18 cellular contexts compared by ENCODE assay signal in the genomic region with DNA sequence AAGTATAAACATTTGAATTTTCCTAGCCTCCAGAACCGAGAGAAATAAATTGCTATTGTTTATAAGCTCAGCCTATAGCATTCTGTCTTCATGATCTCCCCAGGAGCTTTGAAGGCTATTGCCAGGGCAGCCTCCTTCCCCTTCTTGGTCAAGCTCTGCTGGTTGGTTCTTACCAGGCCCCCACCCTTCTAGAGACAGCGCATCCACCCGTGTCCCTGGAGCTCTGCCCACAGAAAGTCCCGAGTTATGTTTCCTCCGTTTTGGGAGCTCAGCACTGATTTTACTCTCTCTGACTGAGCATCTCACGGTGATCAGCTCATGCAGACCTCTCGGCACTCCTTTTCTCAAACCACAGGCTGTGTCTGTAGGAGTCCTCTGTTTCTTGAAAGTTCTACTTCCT.
DNase-seq lines count a peak whose midpoint lies in the region; ATAC-seq and TF ChIP-seq lines count a peak whose summit lies in the region.
"Had no signal": no experiment of that assay in that cellular context is flagged by ENCODE, and none has a peak within 500 bp of the region (broad histone marks: within the 10 kb centered on the region; RNA-seq: fewer than 3 reads in every experiment).

No MANE protein-coding gene starts in this region.

- peaks cover 43% of the 10 kb centered on the region for H3K4me1 ChIP-seq in vagina

- peak overlapping the region; percentile 30 for H3K27ac Mint-ChIP-seq in activated T-cell treated with anti-CD3 and anti-CD28 coated beads, Interleukin-2, amount 50 U/mL, for 72 hours
- H3K27ac Mint-ChIP-seq in central memory CD8-positive, alpha-beta T cell (ENCODE audit: low read depth), result peak overlapping the region; percentile 22
- H3K27ac Mint-ChIP-seq in natural killer cell, result peak overlapping the region; percentile 60 to 87
- H3K27ac Mint-ChIP-seq: activated CD4-positive, alpha-beta T cell treated with anti-CD3 and anti-CD28 coated beads, Interleukin-2, amount 10 ng/mL, durations not matched to agents 7 days and 5 days; activated naive CD8-positive, alpha-beta T cell treated with anti-CD3 and anti-CD28 coated beads, Interleukin-2, amount 10 ng/mL, durations not matched to agents 7 days and 5 days had no signal

- H3K36me3 Mint-ChIP-seq in activated T-cell treated with anti-CD3 and anti-CD28 coated beads, Interleukin-2, amount 50 U/mL, for 72 hours (ENCODE audit: insufficient read depth in 2 of 2), result peaks cover 15 to 47% of the 10 kb centered on the region in 2 donors
- H3K36me3 Mint-ChIP-seq in central memory CD8-positive, alpha-beta T cell (ENCODE audit: insufficient read depth), result peaks cover 74% of the 10 kb centered on the region
- peaks cover 52% of the 10 kb centered on the region for H3K36me3 Mint-ChIP-seq in natural killer cell

- no peak for ATAC-seq in activated T-cell treated with anti-CD3 and anti-CD28 coated beads, Interleukin-2, amount 50 U/mL, for 72 hours (replicated peaks in 1 of 2)
- ATAC-seq in central memory CD8-positive, alpha-beta T cell (replicated peaks; ENCODE audit: extremely low read depth, poor library complexity, severe bottlenecking), result no peak
- ATAC-seq in natural killer cell (no peak), HG03139 (IDR thresholded peaks at IDR 0.05; ENCODE audit: unreplicated experiment) (no peak), HG03521 (IDR thresholded peaks at IDR 0.05; ENCODE audit: unreplicated experiment) (no peak)

- peak overlapping the region; percentile 15 for H3K27ac ChIP-seq in vagina

- intact Hi-C loops in natural killer cell (cut with micrococcal nuclease) (no loop called here), vagina (cut with DNase I) (no loop called here)

- DNase-seq in activated T-cell treated with anti-CD3 and anti-CD28 coated beads, Interleukin-2, amount 50 U/mL, for 72 hours, result no peak
- DNase-seq in activated T-cell treated with anti-CD3 and anti-CD28 coated beads, Interleukin-2, amount 50 U/mL, for 1 hour, result no peak
- no peak for DNase-seq in central memory CD8-positive, alpha-beta T cell (ENCODE audit: low spot score in 2 of 2)
- DNase-seq in natural killer cell (no peak), vagina (ENCODE audit: extremely low spot score in 2 of 2) (peak in 1 of 2 donors; percentile 88)
- no peak for DNase-seq in stimulated activated CD8-positive, alpha-beta memory T cell treated with anti-CD3 and anti-CD28 coated beads, Interleukin-4, amount 100 ng/mL, for 48 hours
- DNase-seq: activated CD4-positive, alpha-beta T cell treated with anti-CD3 and anti-CD28 coated beads, Interleukin-2, amount 10 ng/mL, durations not matched to agents 7 days and 5 days; activated naive CD8-positive, alpha-beta T cell treated with anti-CD3 and anti-CD28 coated beads, Interleukin-2, amount 10 ng/mL, durations not matched to agents 7 days and 5 days; activated T-cell treated with anti-CD3 and anti-CD28 coated beads for 4 hours; DND-41; erythroblast; MG63; NCI-H187 treated with DMSO at 0.1 percent for 48 hours; NCI-H446; sigmoid colon; stimulated activated CD4-positive, alpha-beta T cell treated with anti-CD3 and anti-CD28 coated beads, Interleukin-1b, Interleukin-23, amount 100 ng/mL, for 48 hours had no signal

- peaks cover 34% of the 10 kb centered on the region for H3K4me1 Mint-ChIP-seq in activated T-cell treated with anti-CD3 and anti-CD28 coated beads, Interleukin-2, amount 50 U/mL, for 72 hours (ENCODE audit: low read depth)
- peaks cover 20% of the 10 kb centered on the region for H3K4me1 Mint-ChIP-seq in central memory CD8-positive, alpha-beta T cell
- H3K4me1 Mint-ChIP-seq in natural killer cell, result peaks cover 11 to 30% of the 10 kb centered on the region in 2 donors

- TF ChIP-seq CTCF in natural killer cell (IDR thresholded peaks at IDR 0.05), result no peak
- no peak for TF ChIP-seq CTCF in vagina (IDR thresholded peaks at IDR 0.05)

- no peaks in the 10 kb centered on the region for H3K27me3 ChIP-seq in vagina
- H3K27me3 ChIP-seq: MG63, sigmoid colon had no signal

- H3K27me3 Mint-ChIP-seq in activated T-cell treated with anti-CD3 and anti-CD28 coated beads, Interleukin-2, amount 50 U/mL, for 72 hours (ENCODE audit: low read depth), result no peaks in the 10 kb centered on the region
- no peaks in the 10 kb centered on the region for H3K27me3 Mint-ChIP-seq in central memory CD8-positive, alpha-beta T cell
- H3K27me3 Mint-ChIP-seq in natural killer cell (ENCODE audit: low read depth in 2 of 2), result no peaks in the 10 kb centered on the region
- H3K27me3 Mint-ChIP-seq: activated CD4-positive, alpha-beta T cell treated with anti-CD3 and anti-CD28 coated beads, Interleukin-2, amount 10 ng/mL, durations not matched to agents 7 days and 5 days; activated naive CD8-positive, alpha-beta T cell treated with anti-CD3 and anti-CD28 coated beads, Interleukin-2, amount 10 ng/mL, durations not matched to agents 7 days and 5 days had no signal

- TF ChIP-seq POLR2A in vagina (IDR thresholded peaks at IDR 0.05), result no peak

- H3K9me3 Mint-ChIP-seq in activated T-cell treated with anti-CD3 and anti-CD28 coated beads, Interleukin-2, amount 50 U/mL, for 72 hours, result peaks cover 2 to 5% of the 10 kb centered on the region in 2 donors
- H3K9me3 Mint-ChIP-seq in central memory CD8-positive, alpha-beta T cell, result peaks cover 9% of the 10 kb centered on the region
- peaks cover 0 to 8% of the 10 kb centered on the region in 2 donors for H3K9me3 Mint-ChIP-seq in natural killer cell

- no peak overlapping the region for H3K4me3 Mint-ChIP-seq in activated T-cell treated with anti-CD3 and anti-CD28 coated beads, Interleukin-2, amount 50 U/mL, for 72 hours
- no peak overlapping the region for H3K4me3 Mint-ChIP-seq in central memory CD8-positive, alpha-beta T cell
- H3K4me3 Mint-ChIP-seq in natural killer cell, result no peak overlapping the region
- H3K4me3 Mint-ChIP-seq: activated CD4-positive, alpha-beta T cell treated with anti-CD3 and anti-CD28 coated beads, Interleukin-2, amount 10 ng/mL, durations not matched to agents 7 days and 5 days; activated naive CD8-positive, alpha-beta T cell treated with anti-CD3 and anti-CD28 coated beads, Interleukin-2, amount 10 ng/mL, durations not matched to agents 7 days and 5 days had no signal

- no peaks in the 10 kb centered on the region for H3K36me3 ChIP-seq in vagina
- H3K36me3 ChIP-seq: MG63 had no signal

- no peaks in the 10 kb centered on the region for H3K9me3 ChIP-seq in vagina
- H3K9me3 ChIP-seq: sigmoid colon had no signal

- no peak overlapping the region for H3K4me3 ChIP-seq in vagina
- H3K4me3 ChIP-seq: MG63, sigmoid colon had no signal

Comparison
In these comparisons a context has a peak if more than half of its experiments do, and no peak if none do; other contexts are left out.
1. H3K27ac Mint-ChIP-seq: peak in every context shown above with its lines; median percentile 74 in natural killer cell; 30 in activated T-cell treated with anti-CD3 and anti-CD28 coated beads, Interleukin-2, amount 50 U/mL, for 72 hours; 22 in central memory CD8-positive, alpha-beta T cell.